In the genomic region with DNA sequence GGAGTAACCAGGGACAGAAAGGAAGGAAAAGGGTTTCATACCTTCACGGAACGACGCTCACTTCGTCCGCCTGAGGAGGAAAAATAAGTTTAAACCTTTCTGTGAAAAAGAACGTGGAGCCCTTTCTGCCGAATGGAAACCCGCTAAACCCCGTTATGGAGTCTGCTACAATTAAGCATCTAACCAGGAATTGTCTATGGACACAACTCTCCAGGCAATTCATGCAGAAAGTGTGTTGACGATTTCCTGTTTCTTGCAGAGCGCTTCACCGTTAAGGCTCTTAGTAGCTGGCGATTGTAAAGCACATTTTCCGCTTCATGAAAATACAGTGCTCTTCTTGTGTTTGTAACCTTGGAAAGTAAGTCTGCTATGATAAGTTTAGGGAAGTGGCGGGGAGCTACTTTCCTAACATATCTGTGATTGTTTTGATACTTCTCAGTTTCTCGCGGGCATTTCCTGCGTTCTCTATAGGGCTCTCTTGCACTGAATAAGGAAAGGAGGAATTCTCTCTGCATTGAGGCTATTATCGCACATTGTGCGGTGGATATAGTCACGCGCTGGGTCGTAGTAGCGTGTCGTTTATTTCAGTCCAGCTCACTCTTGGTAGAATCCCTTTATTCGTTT, we compare ENCODE assay signal across 9 cellular contexts. TPM values are rescaled to one million over a fixed set of nuclear protein-coding genes. Genes with fewer than 3 reads are reported as not detected.
DNase-seq lines count a peak whose midpoint lies in the region; ATAC-seq, FAIRE-seq and TF ChIP-seq lines count a peak whose summit lies in the region.
"Had no signal": no experiment of that assay in that cellular context is flagged by ENCODE, and none has a peak within 500 bp of the region (broad histone marks: within the 10 kb centered on the region; RNA-seq: fewer than 3 reads in every experiment).

No MANE protein-coding gene starts in this region.

- 0 out of 2 replicates have a peak, but pooled peaks cover 3% of the 10 kb centered on the region for H4K20me1 ChIP-seq in GM12878 (ENCODE audit: control insufficient read depth, insufficient read depth)

- peak overlapping the region; percentile 90 for H2AFZ ChIP-seq in GM12878 (ENCODE audit: control insufficient read depth, low read depth, low read length)

- H3K36me3 ChIP-seq in GM12878 (ENCODE audit: control insufficient read depth in 2 of 2, insufficient read depth in 2 of 2, low read length in 1 of 2) (peaks cover 0 to 12% of the 10 kb centered on the region in 2 experiments; a peak in 1 of 4 replicates), kidney epithelial cell (ENCODE audit: control insufficient read depth, insufficient read depth, low read length) (no peaks in the 10 kb centered on the region), upper lobe of left lung (peaks cover 0 to 25% (median 5%) of the 10 kb centered on the region in 4 donors)

- H3K79me2 ChIP-seq in GM12878 (ENCODE audit: control insufficient read depth, insufficient read depth, low read length) = peaks cover 87% of the 10 kb centered on the region

- H3K36me3 Mint-ChIP-seq in activated naive CD8-positive, alpha-beta T cell treated with anti-CD3 and anti-CD28 coated beads, Interleukin-2, amount 50 U/mL, for 24 hours (ENCODE audit: low read depth) = peaks cover 32% of the 10 kb centered on the region
- H3K36me3 Mint-ChIP-seq in activated naive CD8-positive, alpha-beta T cell treated with anti-CD3 and anti-CD28 coated beads for 36 hours = peaks cover 26% of the 10 kb centered on the region

- in situ Hi-C loops in GM12878 (cut with MboI) = no loop called here

- peak overlapping the region; percentile 83; the same call in 1 of the 2 replicates for H3K4me2 ChIP-seq in GM12878 (ENCODE audit: control insufficient read depth, insufficient read depth)

- no peaks in the 10 kb centered on the region for H3K27me3 Mint-ChIP-seq in activated naive CD8-positive, alpha-beta T cell treated with anti-CD3 and anti-CD28 coated beads, Interleukin-2, amount 50 U/mL, for 24 hours
- no peaks in the 10 kb centered on the region for H3K27me3 Mint-ChIP-seq in activated naive CD8-positive, alpha-beta T cell treated with anti-CD3 and anti-CD28 coated beads for 36 hours

- SMC1A ChIA-PET in GM12878 (lab: Charles Lee; ENCODE audit: uncharacterized antibody, unreplicated experiment) = interaction anchor here (0.5 to 2.1 kb wide), 7 partner anchors 9 to 372 kb away, joined by 3 to 9 read pairs (median 3); a partner anchor contains a TSS

- under 1% methylated on average over 26 of the region's 26 CpGs for WGBS in GM12878 (ENCODE audit: insufficient coverage, insufficient replicate concordance, low lambda C conversion rate, missing lambda C conversion rate)
- WGBS in upper lobe of left lung, 2 donors = 0 to 1% methylated on average over 26 of the region's 26 CpGs

- no peak overlapping the region for H3K27ac Mint-ChIP-seq in activated naive CD8-positive, alpha-beta T cell treated with anti-CD3 and anti-CD28 coated beads, Interleukin-2, amount 50 U/mL, for 24 hours
- H3K27ac Mint-ChIP-seq in activated naive CD8-positive, alpha-beta T cell treated with anti-CD3 and anti-CD28 coated beads for 36 hours = no peak overlapping the region

- intact Hi-C loops in GM12878 (cut with micrococcal nuclease; ENCODE audit: unreplicated experiment) = loop anchor here (5.0 to 10.0 kb wide), 3 partner anchors 333 to 1043 kb away; a partner anchor contains a TSS

- H3K9me3 ChIP-seq in GM12878 (replicated peaks; ENCODE audit: control insufficient read depth, insufficient read depth, low read length) (no peaks in the 10 kb centered on the region), upper lobe of left lung (no peaks in the 10 kb centered on the region)

- CTCF ChIA-PET in GM12878 (lab: Yijun Ruan, JAX) = interaction anchor here (0.6 to 1.5 kb wide), 7 partner anchors 19 to 98 kb away, joined by 3 to 4 read pairs (median 3); a partner anchor contains a TSS

- H3K4me1 Mint-ChIP-seq in activated naive CD8-positive, alpha-beta T cell treated with anti-CD3 and anti-CD28 coated beads, Interleukin-2, amount 50 U/mL, for 24 hours = peaks cover 54% of the 10 kb centered on the region
- H3K4me1 Mint-ChIP-seq in activated naive CD8-positive, alpha-beta T cell treated with anti-CD3 and anti-CD28 coated beads for 36 hours = peaks cover 49% of the 10 kb centered on the region

- peak overlapping the region; percentile 98 for H3K9ac ChIP-seq in GM12878 (ENCODE audit: control insufficient read depth, insufficient read depth, low read length)

- no peak for ATAC-seq in activated naive CD8-positive, alpha-beta T cell treated with anti-CD3 and anti-CD28 coated beads, Interleukin-2, amount 50 U/mL, for 24 hours
- ATAC-seq in GM12878 (peak; percentile 2), upper lobe of left lung (ENCODE audit: low FRiP score in 2 of 2) (peak; percentile 0 to 5)

- H3K27ac ChIP-seq in GM12878 (ENCODE audit: control insufficient read depth, insufficient read depth) (peak overlapping the region; percentile 94), upper lobe of left lung (peak overlapping the region; percentile 96 to 99 (median 98))

- no peak for TF ChIP-seq CTCF in GM12878 (IDR thresholded peaks at IDR 0.05 in 2 of 3, conservative IDR thresholded peaks at IDR 0.05 in 1 of 3; ENCODE audit: control insufficient read depth in 2 of 3, extremely low read depth in 1 of 3, insufficient read depth in 1 of 3, low read depth in 3 of 3, low read length in 3 of 3)
- TF ChIP-seq CTCF in kidney epithelial cell (IDR thresholded peaks at IDR 0.05; ENCODE audit: insufficient read depth, low read length, poor library complexity, severe bottlenecking) = no peak
- no peak for TF ChIP-seq CTCF in upper lobe of left lung (IDR thresholded peaks at IDR 0.05)

- no peak for FAIRE-seq in GM12878 (lab: Jason Lieb, UNC)
- FAIRE-seq: colon had no signal

- peaks cover 3% of the 10 kb centered on the region for H3K4me1 ChIP-seq in GM12878 (ENCODE audit: control insufficient read depth, insufficient read depth, low read length)
- H3K4me1 ChIP-seq in upper lobe of left lung = peaks cover 31 to 59% (median 43%) of the 10 kb centered on the region in 4 donors

- TSS peak; percentile 89 for BruUV-seq in GM12878 (replicated peaks; lab: Mats Ljungman, UMichigan)

- RAD21 ChIA-PET in GM12878 (lab: Charles Lee; ENCODE audit: unreplicated experiment) = interaction anchor here (1.2 kb wide), 1 partner anchor 98 kb away, joined by 8 read pairs; a partner anchor contains a TSS

- TF ChIP-seq RAD21 in GM12878 (IDR thresholded peaks at IDR 0.05; ENCODE audit: insufficient read depth, low read depth, low read length) = no peak

- peak; percentile 10 for DNase-seq in activated naive CD8-positive, alpha-beta T cell treated with anti-CD3 and anti-CD28 coated beads, Interleukin-2, amount 50 U/mL, for 24 hours
- DNase-seq in activated naive CD8-positive, alpha-beta T cell treated with anti-CD3 and anti-CD28 coated beads for 36 hours = no peak
- DNase-seq in HT-29 (ENCODE audit: low spot score) (peak; percentile 50), GM12878 (ENCODE audit: low read depth, low spot score) (no peak), kidney epithelial cell (ENCODE audit: low read depth) (no peak), upper lobe of left lung (no peak), NCI-H1092 (lab: John Stamatoyannopoulos, UW) (no peak), NCI-H2107 treated with DMSO at 0.1 percent for 48 hours (lab: John Stamatoyannopoulos, UW; ENCODE audit: unreplicated experiment) (no peak)

- no peaks in the 10 kb centered on the region for H3K9me3 Mint-ChIP-seq in activated naive CD8-positive, alpha-beta T cell treated with anti-CD3 and anti-CD28 coated beads, Interleukin-2, amount 50 U/mL, for 24 hours
- H3K9me3 Mint-ChIP-seq in activated naive CD8-positive, alpha-beta T cell treated with anti-CD3 and anti-CD28 coated beads for 36 hours = no peaks in the 10 kb centered on the region

- POLR2A ChIA-PET in GM12878 (lab: Charles Lee) = interaction anchor here (0.9 to 3.1 kb wide), 5 partner anchors 7 to 619 kb away, joined by 3 to 23 read pairs (median 3); a partner anchor contains a TSS

- TF ChIP-seq EP300 in GM12878 (IDR thresholded peaks at IDR 0.05; ENCODE audit: borderline replicate concordance in 1 of 2, control insufficient read depth in 1 of 2, low read depth in 2 of 2, low read length in 2 of 2) (no peak), upper lobe of left lung (IDR thresholded peaks at IDR 0.05) (peak in 1 of 4 donors; percentile 17)

- H3K4me3 Mint-ChIP-seq in activated naive CD8-positive, alpha-beta T cell treated with anti-CD3 and anti-CD28 coated beads, Interleukin-2, amount 50 U/mL, for 24 hours = no peak overlapping the region
- no peak overlapping the region for H3K4me3 Mint-ChIP-seq in activated naive CD8-positive, alpha-beta T cell treated with anti-CD3 and anti-CD28 coated beads for 36 hours

- TF ChIP-seq POLR2A in GM12878 (IDR thresholded peaks at IDR 0.05; ENCODE audit: low read depth, low read length) = no peak
- peak in 1 of 4 donors; percentile 50 for TF ChIP-seq POLR2A in upper lobe of left lung (IDR thresholded peaks at IDR 0.05)

- peak overlapping the region; percentile 89 for H3K4me3 ChIP-seq in GM12878
- peak overlapping the region; percentile 89 for H3K4me3 ChIP-seq in kidney epithelial cell (ENCODE audit: low read depth, low read length)
- H3K4me3 ChIP-seq in upper lobe of left lung = peak overlapping the region; percentile 76 to 95 (median 94)

- H3K27me3 ChIP-seq in GM12878 (replicated peaks in 1 of 2; ENCODE audit: control insufficient read depth in 2 of 2, insufficient read depth in 2 of 2, low read length in 1 of 2) = no peaks in the 10 kb centered on the region
- no peaks in the 10 kb centered on the region for H3K27me3 ChIP-seq in kidney epithelial cell (ENCODE audit: control insufficient read depth, insufficient read depth, low read length)
- no peaks in the 10 kb centered on the region for H3K27me3 ChIP-seq in upper lobe of left lung

RNA-seq across cellular contexts. Expression of a gene that starts 0.7 kb away (rescaled TPM):
- 10 to 100 TPM; 82.6 to 84.0 TPM for total RNA-seq in activated naive CD8-positive, alpha-beta T cell treated with anti-CD3 and anti-CD28 coated beads for 36 hours
- 25.5 and 26.8 TPM in 2 replicates for total RNA-seq in HT-29 (2014; rRNA removed; shearing (Covaris generic))
- 127 and 131 TPM in 2 replicates for total RNA-seq in GM12878 (2013; cell fraction: nucleolus; rRNA removed)
- total RNA-seq in GM12878 (2014; rRNA removed) = 48.1 and 58.5 TPM in 2 replicates
- 54.2 and 55.8 TPM in 2 replicates for total RNA-seq in GM12878 (2014; rRNA removed; fragmentation: Illumina TruSeq; extraction: Trizol)
- 47.0 and 50.5 TPM in 2 replicates for total RNA-seq in GM12878 (2021)
- polyA plus RNA-seq in GM12878 (2011; ENCODE audit: low read depth) = 14.2 TPM
- polyA plus RNA-seq in GM12878 (2011; rRNA removed) = 42.3 and 65.1 TPM in 2 replicates
- polyA plus RNA-seq in GM12878 (2011; cell fraction: cytosol; rRNA removed) = 13.8 and 14.6 TPM in 2 replicates
- 20.4 and 24.6 TPM in 2 replicates for polyA plus RNA-seq in GM12878 (2011; cell fraction: nucleus; rRNA removed)
- 26.3 and 32.9 TPM in 2 replicates for polyA plus RNA-seq in GM12878 (2012)
- polyA plus RNA-seq in GM12878 (2014; fragmentation: Illumina TruSeq; extraction: Trizol) = 50.3 and 58.4 TPM in 2 replicates
- polyA plus RNA-seq in GM12878 (2014; fragmentation: Nextera tagmentation; extraction: Ambion mirVana) = 10 to 100 TPM; 10.9 to 15.3 TPM
- 25.8 and 28.3 TPM in 2 replicates for polyA plus RNA-seq in GM12878 (2014; rRNA removed)
- 10 to 100 TPM; 56.6 to 70.1 TPM for polyA plus RNA-seq in GM12878 (2016; fragmentation: Nextera tagmentation; extraction: Ambion mirVana)
- polyA minus RNA-seq in GM12878 (2011; rRNA and poly(A)+ RNA removed) = 27.5 and 35.2 TPM in 2 replicates
- 21.1 and 23.9 TPM in 2 replicates for polyA minus RNA-seq in GM12878 (2011; cell fraction: cytosol; rRNA and poly(A)+ RNA removed)
- 25.9 and 44.9 TPM in 2 replicates for polyA minus RNA-seq in GM12878 (2011; cell fraction: nucleus; rRNA and poly(A)+ RNA removed)
- 42.5 and 48.1 TPM in 2 replicates for total RNA-seq in kidney epithelial cell
- 100 to 1,000 TPM in 1 of 6 donors, 10 to 100 TPM in 5; 37.2 to 117 (median 53.7) TPM for total RNA-seq in upper lobe of left lung

Comparison
In these comparisons a context has a peak if more than half of its experiments do, and no peak if none do; other contexts are left out.
1. DNase-seq: peak in activated naive CD8-positive, alpha-beta T cell treated with anti-CD3 and anti-CD28 coated beads, Interleukin-2, amount 50 U/mL, for 24 hours (single experiment) and HT-29 (single experiment); none in activated naive CD8-positive, alpha-beta T cell treated with anti-CD3 and anti-CD28 coated beads for 36 hours (single experiment), GM12878 (single experiment), kidney epithelial cell (single experiment), upper lobe of left lung (0 of 2), NCI-H1092 (single experiment) and NCI-H2107 treated with DMSO at 0.1 percent for 48 hours (single experiment).
2. Peak in every context shown above with its lines, with median percentiles within 50 percentile points of each other: H3K4me3 ChIP-seq.